Comparison of ENCODE assay signal across 8 cellular contexts in the genomic region with DNA sequence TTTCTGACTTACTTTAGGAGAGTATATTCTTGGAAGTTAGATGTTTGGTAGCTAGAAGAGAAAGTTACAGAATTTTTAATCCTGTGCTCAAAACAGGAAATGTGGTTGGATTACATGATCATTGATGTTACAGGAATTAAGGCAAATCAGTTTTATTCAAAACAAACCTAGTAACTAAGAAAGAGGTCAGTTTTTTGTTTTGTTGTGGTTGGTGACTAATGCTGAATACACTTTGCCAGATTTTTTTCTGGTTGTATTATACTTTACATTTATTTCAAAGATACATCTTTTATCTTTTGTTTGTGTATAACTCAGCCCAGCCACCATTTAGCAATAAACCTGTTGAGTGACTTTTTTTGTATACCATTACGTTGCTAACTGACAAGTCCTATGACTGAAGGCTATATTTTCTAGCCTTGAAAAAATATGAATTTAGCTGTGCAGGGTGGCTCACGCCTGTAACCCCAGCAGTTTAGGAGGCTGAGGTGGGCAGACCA.
A peak's percentile ranks its signal among the peaks of the same experiment; 100 is the strongest.
DNase-seq lines count a peak whose midpoint lies in the region; ATAC-seq and TF ChIP-seq lines count a peak whose summit lies in the region.

No MANE protein-coding gene starts in this region.

- no peak for TF ChIP-seq CTCF in C4-2B (conservative IDR thresholded peaks at IDR 0.05)
- no peak for TF ChIP-seq CTCF in neutrophil (IDR thresholded peaks at IDR 0.05)
- TF ChIP-seq CTCF in GM13976 (IDR thresholded peaks at IDR 0.05; ENCODE audit: borderline replicate concordance, control extremely low read depth, extremely low read depth, insufficient read depth, missing control alignments), result no peak

- peaks cover 47% of the 10 kb centered on the region for H3K36me3 ChIP-seq in neutrophil

- peak overlapping the region; percentile 50 for H3K27ac ChIP-seq in C4-2B
- H3K27ac ChIP-seq in neutrophil, result peak overlapping the region; percentile 41

- H3K4me1 ChIP-seq in neutrophil (ENCODE audit: control insufficient read depth in 1 of 2, insufficient read depth in 1 of 2, low read depth in 1 of 2, low read length in 1 of 2), result peaks cover 0 to 5% of the 10 kb centered on the region in 2 experiments

- in situ Hi-C loops in GM13976 (cut with MboI; ENCODE audit: low sequenced_read_pairs, unreplicated experiment), result no loop called here

- H3K27me3 ChIP-seq in neutrophil, result no peaks in the 10 kb centered on the region

- DNase-seq in NCI-H226 (peak; percentile 58), COLO668 (lab: John Stamatoyannopoulos, UW; ENCODE audit: unreplicated experiment) (no peak), GM13976 (ENCODE audit: low spot score) (no peak)
- DNase-seq in effector CD4-positive, alpha-beta T cell, result peak; percentile 5

- no peak for ATAC-seq in GM21825 (IDR thresholded peaks at IDR 0.05; ENCODE audit: unreplicated experiment)
- ATAC-seq in GM19035 (IDR thresholded peaks at IDR 0.05; ENCODE audit: unreplicated experiment), result no peak

- H3K4me3 ChIP-seq in neutrophil (ENCODE audit: low read depth in 1 of 2, low read length in 1 of 2), result no peak overlapping the region

- H3K9me3 ChIP-seq in neutrophil, result no peaks in the 10 kb centered on the region

Comparison
In these comparisons a context has a peak if more than half of its experiments do, and no peak if none do; other contexts are left out.
1. DNase-seq: peak in NCI-H226 (single experiment) and effector CD4-positive, alpha-beta T cell (single experiment); none in COLO668 (single experiment) and GM13976 (single experiment).